1 cellular context compared by ENCODE assay signal in genomic region chr2:27890146-27891062, GRCh38.
A peak's percentile ranks its signal among the peaks of the same experiment; 100 is the strongest.
TF ChIP-seq lines count a peak whose summit lies in the region.

Gene BABAM2 (plus strand): TSS chr2:27890729. CDS start chr2:27894557, 3,828 bp downstream.
Gene RBKS (minus strand): TSS chr2:27890387. CDS start chr2:27890345, 42 bp downstream.

TF ChIP-seq in K562, 482 proteins besides CTCF, POLR2A, EP300 and RAD21 (continued from another document and continues in another):
- TF ChIP-seq ZNF318 (IDR thresholded peaks at IDR 0.05; ENCODE audit: borderline replicate concordance in 1 of 2, low read depth in 1 of 2) (no peak), ZNF764 (CRISPR knock-in tag; IDR thresholded peaks at IDR 0.05; ENCODE audit: low read depth) (no peak), ZBTB12 (CRISPR knock-in tag; IDR thresholded peaks at IDR 0.05) (0 out of 2 replicates have a peak, but pooled peaks have one; percentile 55), MTA1 (IDR thresholded peaks at IDR 0.05; ENCODE audit: borderline replicate concordance) (0 out of 2 replicates have a peak, but pooled peaks have one; percentile 55), ZNF740 (CRISPR knock-in tag; IDR thresholded peaks at IDR 0.05) (no peak), ZNF740 (tag; IDR thresholded peaks at IDR 0.05) (no peak), ZNF584 (CRISPR knock-in tag; IDR thresholded peaks at IDR 0.05; ENCODE audit: low read depth) (no peak; the same call in 1 of the 2 replicates), ATF7 (IDR thresholded peaks at IDR 0.05) (peak; percentile 51; the same call in 1 of the 2 replicates), RNF2 (IDR thresholded peaks at IDR 0.05) (no peak), CCNT2 (IDR thresholded peaks at IDR 0.05; ENCODE audit: borderline replicate concordance, extremely low read depth, insufficient read length, low read depth, low read length) (peak; percentile 76), SIRT6 (IDR thresholded peaks at IDR 0.05; ENCODE audit: low read depth, low read length) (no peak), ZNF316 (IDR thresholded peaks at IDR 0.05) (no peak), SAP30 (IDR thresholded peaks at IDR 0.05; ENCODE audit: borderline replicate concordance, insufficient read depth, low read depth, low read length, poor library complexity, severe bottlenecking) (peak; percentile 88), XRCC3 (IDR thresholded peaks at IDR 0.05) (no peak), BRF1 (IDR thresholded peaks at IDR 0.05; ENCODE audit: borderline replicate concordance, extremely low read depth, insufficient read length) (no peak), ZNF408 (CRISPR knock-in tag; IDR thresholded peaks at IDR 0.05; ENCODE audit: low read depth) (no peak), ZBTB11 (CRISPR knock-in tag; IDR thresholded peaks at IDR 0.05) (peak in 1 of 3 experiments; percentile 57; a peak in 2 of 6 replicates), SMAD3 (CRISPR knock-in tag; conservative IDR thresholded peaks at IDR 0.05) (no peak), HBP1 (CRISPR knock-in tag; IDR thresholded peaks at IDR 0.05) (0 out of 2 replicates have a peak, but pooled peaks have one; percentile 70), ZFP30 (CRISPR knock-in tag; IDR thresholded peaks at IDR 0.05; ENCODE audit: borderline replicate concordance) (no peak), TBP (optimal IDR thresholded peaks at IDR 0.05; ENCODE audit: low read depth, low read length) (peak; percentile 53), JUND (IDR thresholded peaks at IDR 0.05; ENCODE audit: borderline replicate concordance, low read depth, low read length) (0 out of 2 replicates have a peak, but pooled peaks have one; percentile 17), JUND (tag; IDR thresholded peaks at IDR 0.05; ENCODE audit: borderline replicate concordance, low read depth, low read length) (peak; percentile 62; the same call in 1 of the 3 replicates), CBX2 (IDR thresholded peaks at IDR 0.05; ENCODE audit: insufficient read depth, low read length, poor library complexity, severe bottlenecking) (no peak), NRF1 (conservative IDR thresholded peaks at IDR 0.05 in 1 of 2, IDR thresholded peaks at IDR 0.05 in 1 of 2) (peak; percentile 92 to 94), HMG20A (CRISPR knock-in tag; conservative IDR thresholded peaks at IDR 0.05) (no peak), MEIS2 (IDR thresholded peaks at IDR 0.05; ENCODE audit: partially characterized antibody) (peak; percentile 74), DMBX1 (CRISPR knock-in tag; IDR thresholded peaks at IDR 0.05; ENCODE audit: borderline replicate concordance) (peak; percentile 42; the same call in 1 of the 2 replicates), NCOA6 (IDR thresholded peaks at IDR 0.05) (peak; percentile 82), DDX20 (tag; IDR thresholded peaks at IDR 0.05; ENCODE audit: low read depth) (no peak), PHF8 (IDR thresholded peaks at IDR 0.05; ENCODE audit: borderline replicate concordance, low read length) (peak; percentile 91; the same call in 1 of the 2 replicates), SPI1 (IDR thresholded peaks at IDR 0.05; ENCODE audit: borderline replicate concordance, low read depth, low read length) (peak; percentile 36; the same call in 1 of the 2 replicates), TFAP4 (CRISPR knock-in tag; IDR thresholded peaks at IDR 0.05; ENCODE audit: borderline replicate concordance) (peak; percentile 92), ZNF639 (CRISPR knock-in tag; conservative IDR thresholded peaks at IDR 0.05 in 1 of 2, IDR thresholded peaks at IDR 0.05 in 1 of 2) (peak in 1 of 2 experiments; percentile 83; a peak in 2 of 4 replicates), FOXJ3 (CRISPR knock-in tag; IDR thresholded peaks at IDR 0.05) (no peak), PPARD (CRISPR knock-in tag; IDR thresholded peaks at IDR 0.05) (no peak), ZBTB5 (IDR thresholded peaks at IDR 0.05) (no peak), NFRKB (IDR thresholded peaks at IDR 0.05; ENCODE audit: low read depth) (no peak), ZC3H4 (CRISPR knock-in tag; IDR thresholded peaks at IDR 0.05; ENCODE audit: borderline replicate concordance) (no peak), DPF2 (IDR thresholded peaks at IDR 0.05) (peak; percentile 66), JUN (IDR thresholded peaks at IDR 0.05; ENCODE audit: borderline replicate concordance, low read depth, low read length) (peak; percentile 42; the same call in 1 of the 2 replicates), JUN (CRISPR knock-in tag; IDR thresholded peaks at IDR 0.05; ENCODE audit: borderline replicate concordance) (peak; percentile 91; the same call in 1 of the 2 replicates), NCOR1 (IDR thresholded peaks at IDR 0.05) (peak; percentile 55; the same call in 1 of the 2 replicates), RUNX1 (IDR thresholded peaks at IDR 0.05; ENCODE audit: low read depth) (no peak)
